In the genomic region with DNA sequence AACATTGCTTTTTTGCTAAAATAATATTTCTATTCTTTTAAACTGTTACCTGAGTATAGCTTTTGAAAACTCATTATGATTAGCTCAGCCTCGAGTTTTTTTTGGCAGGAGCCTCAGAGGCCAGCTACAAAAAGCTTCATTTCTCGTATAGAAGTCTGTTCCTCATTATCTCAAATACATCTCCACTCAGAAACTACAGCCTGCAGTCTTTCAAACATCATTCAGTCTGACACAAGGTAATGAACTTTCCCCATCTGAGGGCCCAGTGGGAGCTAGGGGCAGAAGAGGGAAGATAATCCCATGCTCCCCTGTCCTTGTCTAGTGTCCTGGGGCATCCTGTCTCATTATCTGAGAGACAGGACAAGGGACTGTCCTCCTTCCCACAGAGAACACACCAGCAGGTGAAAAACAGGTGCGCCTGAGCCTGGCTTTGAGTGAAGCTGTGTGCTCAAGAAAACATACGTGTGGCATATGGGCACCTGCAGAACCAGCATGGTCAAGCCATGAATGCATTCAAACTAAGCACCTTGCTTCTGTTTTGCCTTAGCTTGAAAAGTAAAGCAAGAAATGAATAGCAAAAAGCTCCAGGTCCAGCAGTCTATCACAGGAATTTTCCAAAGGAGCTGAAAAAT, we compare ENCODE assay signal across 22 cellular contexts.
"Had no signal": no experiment of that assay in that cellular context is flagged by ENCODE, and none has a peak within 500 bp of the region (broad histone marks: within the 10 kb centered on the region; RNA-seq: fewer than 3 reads in every experiment).

No MANE protein-coding gene starts in this region.

- H3K27ac ChIP-seq: adrenal gland, body of pancreas, breast epithelium, SJSA1 had no signal

- H3K4me1 ChIP-seq: adrenal gland, body of pancreas, breast epithelium had no signal

- H3K4me3 ChIP-seq: adrenal gland, body of pancreas, breast epithelium, K562, SJSA1 had no signal

- H3K9me3 ChIP-seq: adrenal gland, body of pancreas, SJSA1 had no signal

- DNase-seq: activated CD4-positive, alpha-beta T cell treated with anti-CD3 and anti-CD28 coated beads, Interleukin-2, amount 10 ng/mL, durations not matched to agents 24 days and 14 days; activated CD4-positive, alpha-beta T cell treated with anti-CD3 and anti-CD28 coated beads, Interleukin-2, amount 50 U/mL, for 4 hours; activated CD8-positive, alpha-beta T cell treated with anti-CD3 and anti-CD28 coated beads for 36 hours; activated gamma-delta T cell; activated naive CD4-positive, alpha-beta T cell treated with Interleukin-2 at 50 U/mL for 16 hours; activated naive CD8-positive, alpha-beta T cell treated with anti-CD3 and anti-CD28 coated beads, Interleukin-2, amount 10 ng/mL, durations not matched to agents 7 days and 5 days; activated T-cell treated with anti-CD3 and anti-CD28 coated beads, Interleukin-2, amount 50 U/mL, for 1 hour; adrenal gland; body of pancreas; NCI-H1092 treated with DMSO at 0.1 percent for 48 hours; NCI-H1417; NCI-H1694; NCI-H1930; NCI-H2081 treated with DMSO at 0.1 percent for 48 hours; NCI-H345; NCI-H524 treated with DMSO at 0.1 percent for 48 hours; SHP77 treated with DMSO at 0.1 percent for 48 hours; T1000 had no signal

- H3K27me3 ChIP-seq: adrenal gland, body of pancreas, breast epithelium, SJSA1 had no signal

- H3K36me3 ChIP-seq: adrenal gland, breast epithelium, SJSA1 had no signal

- ATAC-seq: activated CD8-positive, alpha-beta T cell treated with anti-CD3 and anti-CD28 coated beads for 36 hours; body of pancreas; K562; Panc1 had no signal
